18 cellular contexts compared by ENCODE assay signal in the genomic region with DNA sequence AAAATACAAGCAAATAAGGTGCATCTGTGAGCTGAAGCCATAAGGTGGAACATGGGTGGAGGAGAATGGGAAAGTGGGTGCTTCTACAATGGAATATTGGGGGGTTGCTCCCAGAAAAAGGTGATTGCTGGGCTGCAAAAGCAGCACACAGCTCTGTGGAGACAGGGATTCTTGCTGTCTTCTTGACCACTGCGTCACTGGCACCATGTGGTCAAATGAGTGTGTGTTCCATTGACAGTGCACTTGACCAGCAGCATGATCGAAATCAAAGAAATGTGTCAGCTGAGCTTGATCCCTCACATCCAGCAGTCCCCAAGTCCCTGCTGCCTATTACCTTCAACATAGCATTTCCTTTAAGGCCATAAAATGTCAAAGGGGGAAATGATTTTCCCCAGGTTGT. TPM values are rescaled to one million over a fixed set of nuclear protein-coding genes. Genes with fewer than 3 reads are reported as not detected.
A peak's percentile ranks its signal among the peaks of the same experiment; 100 is the strongest.
DNase-seq lines count a peak whose midpoint lies in the region; TF ChIP-seq lines count a peak whose summit lies in the region.
"Had no signal": no experiment of that assay in that cellular context is flagged by ENCODE, and none has a peak within 500 bp of the region (broad histone marks: within the 10 kb centered on the region; RNA-seq: fewer than 3 reads in every experiment).

No MANE protein-coding gene starts in this region.

- intact Hi-C loops in posterior vena cava (cut with DNase I), result no loop called here
- intact Hi-C loops in activated naive CD4-positive, alpha-beta T cell treated with anti-CD3 and anti-CD28 coated beads for 36 hours (cut with micrococcal nuclease), result no loop called here

- no peak for TF ChIP-seq CTCF in coronary artery (IDR thresholded peaks at IDR 0.05)

- H3K4me1 Mint-ChIP-seq in activated naive CD4-positive, alpha-beta T cell treated with anti-CD3 and anti-CD28 coated beads for 36 hours (ENCODE audit: low read depth), result no peaks in the 10 kb centered on the region
- H3K4me1 Mint-ChIP-seq: B cell had no signal

- H3K27me3 Mint-ChIP-seq in activated naive CD4-positive, alpha-beta T cell treated with anti-CD3 and anti-CD28 coated beads for 36 hours (ENCODE audit: low read depth), result no peaks in the 10 kb centered on the region
- H3K27me3 Mint-ChIP-seq: CD4-positive, alpha-beta T cell had no signal

- no peaks in the 10 kb centered on the region for H3K36me3 Mint-ChIP-seq in activated naive CD4-positive, alpha-beta T cell treated with anti-CD3 and anti-CD28 coated beads for 36 hours (ENCODE audit: low read depth)
- H3K36me3 Mint-ChIP-seq: CD8-positive, alpha-beta T cell had no signal

- no peak overlapping the region for H3K4me3 Mint-ChIP-seq in activated naive CD4-positive, alpha-beta T cell treated with anti-CD3 and anti-CD28 coated beads for 36 hours
- H3K4me3 Mint-ChIP-seq: B cell; CD4-positive, alpha-beta T cell; CD8-positive, alpha-beta T cell had no signal

- no peak overlapping the region for H3K27ac Mint-ChIP-seq in activated naive CD4-positive, alpha-beta T cell treated with anti-CD3 and anti-CD28 coated beads for 36 hours
- H3K27ac Mint-ChIP-seq: B cell; CD4-positive, alpha-beta T cell; CD8-positive, alpha-beta T cell had no signal

- CTCF ChIA-PET in activated naive CD4-positive, alpha-beta T cell treated with anti-CD3 and anti-CD28 coated beads for 36 hours (lab: Charles Lee), result no interaction called here

- no peak overlapping the region for H3K4me3 ChIP-seq in coronary artery
- H3K4me3 ChIP-seq: A549; BLaER1 treated with 17β-estradiol and CSF1 and Interleukin-3, amounts not matched to agents 10 nM and 100 nM had no signal

- DNase-seq in coronary artery (ENCODE audit: low spot score), result peak; percentile 56
- peak; percentile 13 for DNase-seq in islet precursor cell
- peak; percentile 10 for DNase-seq in posterior vena cava (ENCODE audit: low spot score)
- no peak for DNase-seq in activated naive CD4-positive, alpha-beta T cell treated with anti-CD3 and anti-CD28 coated beads for 36 hours
- no peak for DNase-seq in NCI-H748 treated with DMSO at 0.1 percent for 48 hours (lab: John Stamatoyannopoulos, UW)
- DNase-seq: AML-193; Caco-2; Calu3; CD4-positive, alpha-beta T cell; CD8-positive, alpha-beta T cell; DMS79 treated with DMSO at 0.1 percent for 48 hours; GF-D8 had no signal

- H3K9me3 Mint-ChIP-seq in activated naive CD4-positive, alpha-beta T cell treated with anti-CD3 and anti-CD28 coated beads for 36 hours, result peaks cover 2% of the 10 kb centered on the region
- H3K9me3 Mint-ChIP-seq: CD4-positive, alpha-beta T cell; CD8-positive, alpha-beta T cell had no signal

- no peak overlapping the region for H3K27ac ChIP-seq in coronary artery
- H3K27ac ChIP-seq: 22Rv1; A549; BLaER1 treated with 17β-estradiol and CSF1 and Interleukin-3, amounts not matched to agents 10 nM and 100 nM; C4-2B had no signal

RNA-seq across cellular contexts. Expression of gene GPR26, which starts 56.2 kb away (rescaled TPM):
- not detected for total RNA-seq in posterior vena cava
- total RNA-seq in activated naive CD4-positive, alpha-beta T cell treated with anti-CD3 and anti-CD28 coated beads for 36 hours, result not detected
- total RNA-seq: A172; B cell; Caco-2; Calu3; CD4-positive, alpha-beta T cell; CD8-positive, alpha-beta T cell had no signal

Comparison
In these comparisons a context has a peak if more than half of its experiments do, and no peak if none do; other contexts are left out.
1. DNase-seq: peak in coronary artery (single experiment), islet precursor cell (single experiment) and posterior vena cava (single experiment); none in activated naive CD4-positive, alpha-beta T cell treated with anti-CD3 and anti-CD28 coated beads for 36 hours (single experiment) and NCI-H748 treated with DMSO at 0.1 percent for 48 hours (single experiment).